15 cellular contexts compared by ENCODE assay signal in genomic region chr19:34837262-34837661, GRCh38.
A peak's percentile ranks its signal among the peaks of the same experiment; 100 is the strongest.
DNase-seq lines count a peak whose midpoint lies in the region; ATAC-seq and TF ChIP-seq lines count a peak whose summit lies in the region.
"Had no signal": no experiment of that assay in that cellular context is flagged by ENCODE, and none has a peak within 500 bp of the region (broad histone marks: within the 10 kb centered on the region; RNA-seq: fewer than 3 reads in every experiment).

No MANE protein-coding gene starts in this region.

- H3K4me3 ChIP-seq in fibroblast of pulmonary artery (replicated peaks; ENCODE audit: low read depth, low read length) = no peak overlapping the region

- ATAC-seq in GM18870 (IDR thresholded peaks at IDR 0.05; ENCODE audit: unreplicated experiment) = no peak

- DNase-seq in EH (ENCODE audit: low read depth) (peak; percentile 3), OCI-M1 (lab: John Stamatoyannopoulos, UW) (peak; percentile 9), fibroblast of pulmonary artery (ENCODE audit: low read depth) (peak; percentile 31), mucosa of gallbladder (ENCODE audit: low spot score) (peak; percentile 15), RPMI8226 (no peak), glomerular visceral epithelial cell (ENCODE audit: extremely low spot score) (no peak), NCI-H345 (lab: John Stamatoyannopoulos, UW) (no peak)
- DNase-seq: activated naive CD4-positive, alpha-beta T cell treated with Interleukin-2 at 50 U/mL for 16 hours; caudate nucleus; IMR-90; NCI-H146; NCI-H748 treated with DMSO at 0.1 percent for 48 hours; stimulated activated CD8-positive, alpha-beta memory T cell treated with anti-CD3 and anti-CD28 coated beads, Interleukin-4, amount 100 ng/mL, for 48 hours; T1000 had no signal

- TF ChIP-seq CTCF in fibroblast of pulmonary artery (IDR thresholded peaks at IDR 0.05; ENCODE audit: low read length, missing control alignments) = no peak

Comparison
In these comparisons a context has a peak if more than half of its experiments do, and no peak if none do; other contexts are left out.
1. DNase-seq: peak in EH (single experiment), OCI-M1 (single experiment), fibroblast of pulmonary artery (single experiment) and mucosa of gallbladder (single experiment); none in RPMI8226 (single experiment), glomerular visceral epithelial cell (single experiment) and NCI-H345 (single experiment).